ENCODE assay signal across 21 cellular contexts in genomic region chr5:16350816-16351215, GRCh38.
DNase-seq lines count a peak whose midpoint lies in the region; ATAC-seq and TF ChIP-seq lines count a peak whose summit lies in the region.
"Had no signal": no experiment of that assay in that cellular context is flagged by ENCODE, and none has a peak within 500 bp of the region (broad histone marks: within the 10 kb centered on the region; RNA-seq: fewer than 3 reads in every experiment).

No MANE protein-coding gene starts in this region.

- DNase-seq in left ventricle myocardium superior: no peak
- no peak for DNase-seq in left cardiac atrium
- peak; percentile 88 for DNase-seq in NCI-H2081 treated with DMSO at 0.1 percent for 48 hours (lab: John Stamatoyannopoulos, UW)
- DNase-seq in astrocyte of the hippocampus (ENCODE audit: low read depth, low spot score): peak; percentile 55
- no peak for DNase-seq in stomach
- no peak for DNase-seq in esophagus muscularis mucosa (ENCODE audit: extremely low spot score)
- DNase-seq: activated CD4-positive, alpha-beta T cell treated with anti-CD3 and anti-CD28 coated beads for 36 hours; activated CD8-positive, alpha-beta memory T cell treated with anti-CD3 and anti-CD28 coated beads, Interleukin-2, amount 10 ng/mL, durations not matched to agents 7 days and 5 days; anterior cingulate cortex; GDM1; head of caudate nucleus; KBM-7; NCI-H1048; NCI-H2171 treated with DMSO at 0.1 percent for 48 hours; PC-9; psoas muscle; SJCRH30; substantia nigra had no signal

- TF ChIP-seq EP300 in stomach (IDR thresholded peaks at IDR 0.05) (no peak), esophagus muscularis mucosa (IDR thresholded peaks at IDR 0.05) (no peak)

- no peaks in the 10 kb centered on the region for H3K4me1 ChIP-seq in stomach
- H3K4me1 ChIP-seq in esophagus muscularis mucosa: no peaks in the 10 kb centered on the region
- H3K4me1 ChIP-seq: psoas muscle, SJCRH30 had no signal

- intact Hi-C loops in left ventricle myocardium superior (cut with micrococcal nuclease): no loop called here
- intact Hi-C loops in left cardiac atrium (cut with DNase I): no loop called here
- intact Hi-C loops in stomach (cut with DNase I; ENCODE audit: low total_unique reads): no loop called here
- intact Hi-C loops in esophagus muscularis mucosa (cut with DNase I): no loop called here

- TF ChIP-seq POLR2A in stomach (IDR thresholded peaks at IDR 0.05) (no peak), esophagus muscularis mucosa (IDR thresholded peaks at IDR 0.05; ENCODE audit: low read depth) (no peak)

- H3K9me3 ChIP-seq in stomach (no peaks in the 10 kb centered on the region), esophagus muscularis mucosa (peaks cover 0 to 3% (median 0%) of the 10 kb centered on the region in 4 donors)
- H3K9me3 ChIP-seq: psoas muscle, SJCRH30 had no signal

- H3K27ac ChIP-seq in stomach (no peak overlapping the region), esophagus muscularis mucosa (replicated peaks in 1 of 4) (no peak overlapping the region)
- H3K27ac ChIP-seq: C4-2B, PC-9, psoas muscle, SJCRH30 had no signal

- H3K4me3 ChIP-seq in stomach (no peak overlapping the region), esophagus muscularis mucosa (no peak overlapping the region)
- H3K4me3 ChIP-seq: PC-9, psoas muscle, SJCRH30 had no signal

- H3K36me3 ChIP-seq in stomach (no peaks in the 10 kb centered on the region), esophagus muscularis mucosa (no peaks in the 10 kb centered on the region)
- H3K36me3 ChIP-seq: SJCRH30 had no signal

- ATAC-seq in left ventricle myocardium superior: peak; percentile 90
- ATAC-seq in left cardiac atrium: no peak
- no peak for ATAC-seq in HG03196 (IDR thresholded peaks at IDR 0.05; ENCODE audit: unreplicated experiment)
- ATAC-seq: activated CD4-positive, alpha-beta T cell treated with anti-CD3 and anti-CD28 coated beads for 36 hours; activated CD8-positive, alpha-beta memory T cell treated with anti-CD3 and anti-CD28 coated beads, Interleukin-2, amount 10 ng/mL, durations not matched to agents 7 days and 5 days; left lobe of liver; psoas muscle had no signal

- H3K27me3 ChIP-seq in stomach: no peaks in the 10 kb centered on the region
- no peaks in the 10 kb centered on the region for H3K27me3 ChIP-seq in esophagus muscularis mucosa
- H3K27me3 ChIP-seq: SJCRH30 had no signal

- TF ChIP-seq CTCF in stomach (IDR thresholded peaks at IDR 0.05): no peak
- no peak for TF ChIP-seq CTCF in esophagus muscularis mucosa (IDR thresholded peaks at IDR 0.05)

- WGBS in stomach, 5 donors: 56 to 72% (median 63%) methylated on average over 3 of the region's 3 CpGs
- WGBS in esophagus muscularis mucosa: 74% methylated on average over 3 of the region's 3 CpGs

Comparison
In these comparisons a context has a peak if more than half of its experiments do, and no peak if none do; other contexts are left out.
1. DNase-seq: peak in NCI-H2081 treated with DMSO at 0.1 percent for 48 hours (single experiment) and astrocyte of the hippocampus (single experiment); none in left ventricle myocardium superior (single experiment), left cardiac atrium (single experiment), stomach (single experiment) and esophagus muscularis mucosa (single experiment).